ENCODE assay signal across 1 cellular context in the genomic region with DNA sequence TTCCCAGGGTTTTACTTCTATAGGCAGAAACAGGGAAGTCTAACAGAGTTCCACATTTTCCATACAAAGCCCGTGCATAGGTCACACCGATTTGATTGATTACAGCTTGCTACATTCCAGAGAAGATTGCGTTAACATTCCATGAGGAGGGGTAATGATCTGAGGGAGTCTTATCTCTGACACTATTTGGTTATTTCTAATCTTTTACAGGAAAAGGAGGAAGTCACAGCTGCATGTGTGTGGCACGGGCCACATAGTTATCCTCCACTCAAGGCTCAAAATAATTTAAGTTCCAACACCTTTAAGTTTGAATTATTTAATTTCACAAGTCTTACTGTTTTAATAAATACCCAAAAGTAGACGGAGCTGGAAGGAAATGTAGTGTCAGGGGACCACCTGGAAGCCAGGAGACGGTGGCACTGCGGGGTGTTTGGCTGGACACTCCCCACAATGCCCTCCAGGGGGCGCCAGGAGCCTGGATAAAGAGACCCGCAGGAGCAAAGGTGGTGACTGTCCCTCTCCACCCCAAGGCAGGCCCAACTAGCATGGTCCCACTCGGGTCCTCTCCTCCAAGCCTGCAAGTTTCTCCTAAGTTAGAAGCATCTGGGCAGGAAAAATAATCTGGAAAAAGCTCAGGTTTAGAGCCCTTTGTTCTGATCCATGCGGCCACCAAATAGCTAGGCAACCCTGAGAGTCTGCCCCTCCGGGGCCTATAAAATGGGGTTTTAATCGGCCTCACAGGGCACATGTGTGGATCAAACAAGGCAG.
TF ChIP-seq lines count a peak whose summit lies in the region.

No MANE protein-coding gene starts in this region.

TF ChIP-seq in HepG2, 621 proteins besides CTCF, POLR2A, EP300 and RAD21 (continued from another document and continues in another):
- TF ChIP-seq ZBTB3 (CRISPR knock-in tag; IDR thresholded peaks at IDR 0.05; ENCODE audit: borderline replicate concordance, low read depth), result no peak
- TF ChIP-seq TARDBP (CRISPR knock-in tag; IDR thresholded peaks at IDR 0.05), result peak; percentile 76
- no peak for TF ChIP-seq ZMAT5 (CRISPR knock-in tag; IDR thresholded peaks at IDR 0.05; ENCODE audit: borderline replicate concordance, low read depth)
- peak; percentile 99 for TF ChIP-seq TEAD3 (CRISPR knock-in tag; optimal IDR thresholded peaks at IDR 0.05; ENCODE audit: borderline replicate concordance)
- TF ChIP-seq HMG20A (CRISPR knock-in tag; IDR thresholded peaks at IDR 0.05; ENCODE audit: borderline replicate concordance), result peak; percentile 63; the same call in 1 of the 2 replicates
- 0 out of 2 replicates have a peak, but pooled peaks have one; percentile 21 for TF ChIP-seq KDM4B (CRISPR knock-in tag; IDR thresholded peaks at IDR 0.05)
- no peak for TF ChIP-seq ZNF274 (CRISPR knock-in tag; IDR thresholded peaks at IDR 0.05)
- no peak for TF ChIP-seq THAP8 (CRISPR knock-in tag; IDR thresholded peaks at IDR 0.05; ENCODE audit: borderline replicate concordance)
- TF ChIP-seq PBX2 (CRISPR knock-in tag; IDR thresholded peaks at IDR 0.05), result peak; percentile 47; the same call in 1 of the 2 replicates
- TF ChIP-seq, protein P1, sequence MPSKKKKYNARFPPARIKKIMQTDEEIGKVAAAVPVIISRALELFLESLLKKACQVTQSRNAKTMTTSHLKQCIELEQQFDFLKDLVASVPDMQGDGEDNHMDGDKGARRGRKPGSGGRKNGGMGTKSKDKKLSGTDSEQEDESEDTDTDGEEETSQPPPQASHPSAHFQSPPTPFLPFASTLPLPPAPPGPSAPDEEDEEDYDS (CRISPR knock-in tag; IDR thresholded peaks at IDR 0.05), result no peak
- TF ChIP-seq BRD4 (CRISPR knock-in tag; IDR thresholded peaks at IDR 0.05), result no peak
- TF ChIP-seq SOX6 (IDR thresholded peaks at IDR 0.05), result no peak
- peak; percentile 89 for TF ChIP-seq SOX6 (CRISPR knock-in tag; IDR thresholded peaks at IDR 0.05)
- TF ChIP-seq ARID3A (IDR thresholded peaks at IDR 0.05; ENCODE audit: low read depth, low read length), result peak; percentile 96
- peak; percentile 77 for TF ChIP-seq NR2F6 (IDR thresholded peaks at IDR 0.05)
- TF ChIP-seq NR2F6 (CRISPR knock-in tag; IDR thresholded peaks at IDR 0.05), result peak; percentile 74; the same call in 1 of the 2 replicates
- TF ChIP-seq FOXP1 (IDR thresholded peaks at IDR 0.05), result no peak
- TF ChIP-seq FOXP1 (CRISPR knock-in tag; IDR thresholded peaks at IDR 0.05), result peak; percentile 9; the same call in 1 of the 2 replicates
- TF ChIP-seq HDAC2 (CRISPR knock-in tag; IDR thresholded peaks at IDR 0.05), result peak; percentile 65; the same call in 1 of the 2 replicates
- TF ChIP-seq SMC3 (IDR thresholded peaks at IDR 0.05; ENCODE audit: low read length), result peak; percentile 88
- TF ChIP-seq, protein P2, sequence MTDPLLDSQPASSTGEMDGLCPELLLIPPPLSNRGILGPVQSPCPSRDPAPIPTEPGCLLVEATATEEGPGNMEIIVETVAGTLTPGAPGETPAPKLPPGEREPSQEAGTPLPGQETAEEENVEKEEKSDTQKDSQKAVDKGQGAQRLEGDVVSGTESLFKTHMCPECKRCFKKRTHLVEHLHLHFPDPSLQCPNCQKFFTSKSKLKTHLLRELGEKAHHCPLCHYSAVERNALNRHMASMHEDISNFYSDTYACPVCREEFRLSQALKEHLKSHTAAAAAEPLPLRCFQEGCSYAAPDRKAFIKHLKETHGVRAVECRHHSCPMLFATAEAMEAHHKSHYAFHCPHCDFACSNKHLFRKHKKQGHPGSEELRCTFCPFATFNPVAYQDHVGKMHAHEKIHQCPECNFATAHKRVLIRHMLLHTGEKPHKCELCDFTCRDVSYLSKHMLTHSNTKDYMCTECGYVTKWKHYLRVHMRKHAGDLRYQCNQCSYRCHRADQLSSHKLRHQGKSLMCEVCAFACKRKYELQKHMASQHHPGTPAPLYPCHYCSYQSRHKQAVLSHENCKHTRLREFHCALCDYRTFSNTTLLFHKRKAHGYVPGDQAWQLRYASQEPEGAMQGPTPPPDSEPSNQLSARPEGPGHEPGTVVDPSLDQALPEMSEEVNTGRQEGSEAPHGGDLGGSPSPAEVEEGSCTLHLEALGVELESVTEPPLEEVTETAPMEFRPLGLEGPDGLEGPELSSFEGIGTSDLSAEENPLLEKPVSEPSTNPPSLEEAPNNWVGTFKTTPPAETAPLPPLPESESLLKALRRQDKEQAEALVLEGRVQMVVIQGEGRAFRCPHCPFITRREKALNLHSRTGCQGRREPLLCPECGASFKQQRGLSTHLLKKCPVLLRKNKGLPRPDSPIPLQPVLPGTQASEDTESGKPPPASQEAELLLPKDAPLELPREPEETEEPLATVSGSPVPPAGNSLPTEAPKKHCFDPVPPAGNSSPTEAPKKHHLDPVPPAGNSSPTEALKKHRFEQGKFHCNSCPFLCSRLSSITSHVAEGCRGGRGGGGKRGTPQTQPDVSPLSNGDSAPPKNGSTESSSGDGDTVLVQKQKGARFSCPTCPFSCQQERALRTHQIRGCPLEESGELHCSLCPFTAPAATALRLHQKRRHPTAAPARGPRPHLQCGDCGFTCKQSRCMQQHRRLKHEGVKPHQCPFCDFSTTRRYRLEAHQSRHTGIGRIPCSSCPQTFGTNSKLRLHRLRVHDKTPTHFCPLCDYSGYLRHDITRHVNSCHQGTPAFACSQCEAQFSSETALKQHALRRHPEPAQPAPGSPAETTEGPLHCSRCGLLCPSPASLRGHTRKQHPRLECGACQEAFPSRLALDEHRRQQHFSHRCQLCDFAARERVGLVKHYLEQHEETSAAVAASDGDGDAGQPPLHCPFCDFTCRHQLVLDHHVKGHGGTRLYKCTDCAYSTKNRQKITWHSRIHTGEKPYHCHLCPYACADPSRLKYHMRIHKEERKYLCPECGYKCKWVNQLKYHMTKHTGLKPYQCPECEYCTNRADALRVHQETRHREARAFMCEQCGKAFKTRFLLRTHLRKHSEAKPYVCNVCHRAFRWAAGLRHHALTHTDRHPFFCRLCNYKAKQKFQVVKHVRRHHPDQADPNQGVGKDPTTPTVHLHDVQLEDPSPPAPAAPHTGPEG (CRISPR knock-in tag; IDR thresholded peaks at IDR 0.05), result no peak
- 0 out of 2 replicates have a peak, but pooled peaks have one; percentile 28 for TF ChIP-seq ZNF740 (CRISPR knock-in tag; IDR thresholded peaks at IDR 0.05)
- TF ChIP-seq ZNF263 (CRISPR knock-in tag; IDR thresholded peaks at IDR 0.05), result peak; percentile 26; the same call in 1 of the 2 replicates
- TF ChIP-seq ZFP62 (CRISPR knock-in tag; IDR thresholded peaks at IDR 0.05), result no peak
- no peak for TF ChIP-seq NONO (IDR thresholded peaks at IDR 0.05)
- TF ChIP-seq NONO (CRISPR knock-in tag; conservative IDR thresholded peaks at IDR 0.05), result 0 out of 2 replicates have a peak, but pooled peaks have one; percentile 47
- TF ChIP-seq, protein P3, sequence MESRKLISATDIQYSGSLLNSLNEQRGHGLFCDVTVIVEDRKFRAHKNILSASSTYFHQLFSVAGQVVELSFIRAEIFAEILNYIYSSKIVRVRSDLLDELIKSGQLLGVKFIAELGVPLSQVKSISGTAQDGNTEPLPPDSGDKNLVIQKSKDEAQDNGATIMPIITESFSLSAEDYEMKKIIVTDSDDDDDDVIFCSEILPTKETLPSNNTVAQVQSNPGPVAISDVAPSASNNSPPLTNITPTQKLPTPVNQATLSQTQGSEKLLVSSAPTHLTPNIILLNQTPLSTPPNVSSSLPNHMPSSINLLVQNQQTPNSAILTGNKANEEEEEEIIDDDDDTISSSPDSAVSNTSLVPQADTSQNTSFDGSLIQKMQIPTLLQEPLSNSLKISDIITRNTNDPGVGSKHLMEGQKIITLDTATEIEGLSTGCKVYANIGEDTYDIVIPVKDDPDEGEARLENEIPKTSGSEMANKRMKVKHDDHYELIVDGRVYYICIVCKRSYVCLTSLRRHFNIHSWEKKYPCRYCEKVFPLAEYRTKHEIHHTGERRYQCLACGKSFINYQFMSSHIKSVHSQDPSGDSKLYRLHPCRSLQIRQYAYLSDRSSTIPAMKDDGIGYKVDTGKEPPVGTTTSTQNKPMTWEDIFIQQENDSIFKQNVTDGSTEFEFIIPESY (CRISPR knock-in tag; IDR thresholded peaks at IDR 0.05), result no peak
- no peak for TF ChIP-seq PHF5A (CRISPR knock-in tag; IDR thresholded peaks at IDR 0.05; ENCODE audit: low read depth, unreplicated experiment)
- TF ChIP-seq PAXIP1 (CRISPR knock-in tag; conservative IDR thresholded peaks at IDR 0.05), result peak; percentile 94
- peak; percentile 69 for TF ChIP-seq NR2C2 (CRISPR knock-in tag; IDR thresholded peaks at IDR 0.05; ENCODE audit: borderline replicate concordance)
- TF ChIP-seq MED13 (CRISPR knock-in tag; IDR thresholded peaks at IDR 0.05), result no peak; the same call in 1 of the 2 replicates
- no peak for TF ChIP-seq KDM3A (CRISPR knock-in tag; IDR thresholded peaks at IDR 0.05; ENCODE audit: low read depth)
- TF ChIP-seq, protein P4, sequence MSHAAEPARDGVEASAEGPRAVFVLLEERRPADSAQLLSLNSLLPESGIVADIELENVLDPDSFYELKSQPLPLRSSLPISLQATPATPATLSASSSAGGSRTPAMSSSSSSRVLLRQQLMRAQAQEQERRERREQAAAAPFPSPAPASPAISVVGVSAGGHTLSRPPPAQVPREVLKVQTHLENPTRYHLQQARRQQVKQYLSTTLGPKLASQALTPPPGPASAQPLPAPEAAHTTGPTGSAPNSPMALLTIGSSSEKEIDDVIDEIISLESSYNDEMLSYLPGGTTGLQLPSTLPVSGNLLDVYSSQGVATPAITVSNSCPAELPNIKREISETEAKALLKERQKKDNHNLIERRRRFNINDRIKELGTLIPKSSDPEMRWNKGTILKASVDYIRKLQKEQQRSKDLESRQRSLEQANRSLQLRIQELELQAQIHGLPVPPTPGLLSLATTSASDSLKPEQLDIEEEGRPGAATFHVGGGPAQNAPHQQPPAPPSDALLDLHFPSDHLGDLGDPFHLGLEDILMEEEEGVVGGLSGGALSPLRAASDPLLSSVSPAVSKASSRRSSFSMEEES (CRISPR knock-in tag; IDR thresholded peaks at IDR 0.05), result 0 out of 2 replicates have a peak, but pooled peaks have one; percentile 29
- peak; percentile 44 for TF ChIP-seq KAT8 (CRISPR knock-in tag; IDR thresholded peaks at IDR 0.05)
- TF ChIP-seq HMGXB4 (CRISPR knock-in tag; IDR thresholded peaks at IDR 0.05; ENCODE audit: borderline replicate concordance in 1 of 2, low read depth in 1 of 2), result peak; percentile 44 to 57; a peak in 1 of 4 replicates
